ENCODE assay signal across 12 cellular contexts in the genomic region with DNA sequence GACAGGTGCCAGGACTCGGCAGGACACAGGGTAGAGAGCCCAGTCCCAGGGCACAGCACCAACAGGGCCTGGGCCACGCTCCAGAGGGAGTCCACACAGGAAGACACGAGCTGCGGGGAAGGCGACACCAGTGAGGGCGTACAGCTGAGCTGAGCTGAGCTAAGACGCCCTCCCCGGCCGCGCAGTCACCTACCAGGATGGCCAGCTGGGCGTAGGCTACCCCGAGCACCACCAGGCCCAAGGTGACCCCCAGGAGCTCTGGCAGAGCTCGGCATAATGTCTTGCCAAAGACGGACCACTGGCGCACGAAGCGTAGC. TPM values are rescaled to one million over a fixed set of nuclear protein-coding genes. Genes with fewer than 3 reads are reported as not detected.
A peak's percentile ranks its signal among the peaks of the same experiment; 100 is the strongest.
DNase-seq lines count a peak whose midpoint lies in the region; ATAC-seq, FAIRE-seq and TF ChIP-seq lines count a peak whose summit lies in the region.
"Had no signal": no experiment of that assay in that cellular context is flagged by ENCODE, and none has a peak within 500 bp of the region (broad histone marks: within the 10 kb centered on the region; RNA-seq: fewer than 3 reads in every experiment).

No MANE protein-coding gene starts in this region.

- TF ChIP-seq POLR2A in heart left ventricle (IDR thresholded peaks at IDR 0.05) (no peak), testis (IDR thresholded peaks at IDR 0.05) (no peak), GM12891 (IDR thresholded peaks at IDR 0.05; ENCODE audit: low read depth, low read length) (no peak)

- 75 to 89% (median 78%) methylated on average over 6 to 17 of the region's 17 CpGs for WGBS in heart left ventricle, 4 donors
- whole genome bisulfite sequencing in testis, 2 donors: 89% methylated on average over 13 of the region's 17 CpGs; no CpG with 5 or more reads in 1 of the 2 donors

- CTCF ChIA-PET in RWPE1 (lab: Yijun Ruan, JAX): interaction anchor here (0.7 to 1.5 kb wide), 2 partner anchors 19 to 86 kb away, joined by 3 read pairs; no protein-coding TSS in a partner anchor

- H3K36me3 ChIP-seq in heart left ventricle (peaks cover 0 to 96% (median 93%) of the 10 kb centered on the region in 9 donors), testis (ENCODE audit: low read depth, missing control alignments) (no peaks in the 10 kb centered on the region)

- H3K4me1 ChIP-seq in heart left ventricle (peaks cover 0 to 11% (median 0%) of the 10 kb centered on the region in 12 donors), testis (no peaks in the 10 kb centered on the region)
- H3K4me1 ChIP-seq: ascending aorta had no signal

- intact Hi-C loops in heart left ventricle (cut with DNase I) (no loop called here), testis (cut with DNase I; ENCODE audit: low total_unique reads) (no loop called here)

- ATAC-seq in heart left ventricle (peak in 3 of 4 donors; percentile 32 to 51 (median 35)), HG03097 (IDR thresholded peaks at IDR 0.05; ENCODE audit: low FRiP score, unreplicated experiment) (no peak)

- POLR2A ChIA-PET in RWPE1 (lab: Yijun Ruan, JAX; ENCODE audit: low non-redundant PET): no interaction called here

- TF ChIP-seq CTCF in RWPE1 (conservative IDR thresholded peaks at IDR 0.05; ENCODE audit: low read depth) (no peak), heart left ventricle (IDR thresholded peaks at IDR 0.05) (no peak), testis (IDR thresholded peaks at IDR 0.05) (no peak)

- no peaks in the 10 kb centered on the region for H3K27me3 ChIP-seq in heart left ventricle
- no peaks in the 10 kb centered on the region for H3K27me3 ChIP-seq in testis
- H3K27me3 ChIP-seq: ascending aorta had no signal

- peak overlapping the region in 4 of 12 donors; percentile 25 to 37 (median 30) for H3K4me3 ChIP-seq in heart left ventricle
- H3K4me3 ChIP-seq in testis: peak overlapping the region; percentile 12 to 18
- H3K4me3 ChIP-seq: ascending aorta had no signal

- FAIRE-seq in GM12891 (lab: Jason Lieb, UNC): no peak

- H3K27ac ChIP-seq in RWPE1 (peak overlapping the region; percentile 73), heart left ventricle (peak overlapping the region in 11 of 12 donors; percentile 41 to 87 (median 74)), testis (peak overlapping the region in 1 of 2 donors; percentile 24)

- H3K9me3 ChIP-seq in heart left ventricle (no peaks in the 10 kb centered on the region), testis (no peaks in the 10 kb centered on the region)
- H3K9me3 ChIP-seq: ascending aorta had no signal

- DNase-seq in RWPE1 (ENCODE audit: low spot score): no peak
- DNase-seq in heart left ventricle: peak in 2 of 5 donors; percentile 55 to 68
- DNase-seq in medulla oblongata (ENCODE audit: extremely low spot score): peak; percentile 35
- no peak for DNase-seq in testis
- no peak for DNase-seq in activated CD4-positive, alpha-beta T cell treated with anti-CD3 and anti-CD28 coated beads, Interleukin-2, amount 50 U/mL, for 4 hours
- no peak for DNase-seq in GM12891 (ENCODE audit: insufficient read length, low spot score)
- no peak for DNase-seq in NCI-H69 (lab: John Stamatoyannopoulos, UW)
- DNase-seq: activated T-cell treated with anti-CD3 and anti-CD28 coated beads, Interleukin-2, amount 50 U/mL, for 48 hours; CD4-positive, alpha-beta T cell; NCI-H2171 had no signal

TF ChIP-seq in GM12891, 5 proteins besides CTCF, POLR2A, EP300 and RAD21:
- TF ChIP-seq POLR2AphosphoS5 (IDR thresholded peaks at IDR 0.05; ENCODE audit: low read depth, low read length) (no peak), PAX5 (IDR thresholded peaks at IDR 0.05; ENCODE audit: insufficient read depth, low read length, severe bottlenecking) (no peak), POU2F2 (IDR thresholded peaks at IDR 0.05; ENCODE audit: low read depth, low read length) (no peak), TAF1 (IDR thresholded peaks at IDR 0.05; ENCODE audit: low read depth, low read length) (no peak), SPI1 (IDR thresholded peaks at IDR 0.05; ENCODE audit: low read depth, low read length) (no peak)

RNA-seq across cellular contexts. Expression of a gene that starts 42.7 kb away (rescaled TPM):
- total RNA-seq in heart left ventricle: 10 to 100 TPM; 48.4 to 94.5 (median 70.4) TPM
- polyA plus RNA-seq in heart left ventricle: 10 to 100 TPM; 33.3 to 44.8 TPM
- 100 to 1,000 TPM; 222 to 271 TPM for total RNA-seq in testis
- polyA plus RNA-seq in testis (ENCODE audit: insufficient read depth, low read depth, low replicate concordance): 136 TPM
- 32.2 TPM for polyA plus RNA-seq in GM12891 (2012; ENCODE audit: low read depth, missing spikeins)

RNA-seq across cellular contexts. Expression of a gene that starts 42.8 kb away (rescaled TPM):
- total RNA-seq in heart left ventricle: 10 to 100 TPM in 7 of 9 donors, 1 to 10 TPM in 2; 9.0 to 25.0 (median 11.7) TPM
- 10 to 100 TPM; 13.1 to 32.3 TPM for polyA plus RNA-seq in heart left ventricle
- total RNA-seq in testis: 10 to 100 TPM; 24.6 to 35.6 TPM
- 18.0 TPM for polyA plus RNA-seq in testis (ENCODE audit: insufficient read depth, low read depth, low replicate concordance)
- polyA plus RNA-seq in GM12891 (2012; ENCODE audit: low read depth, missing spikeins): 15.1 TPM

RNA-seq across cellular contexts. Expression of a gene that starts 45.3 kb away (rescaled TPM):
- total RNA-seq in heart left ventricle (100 to 1,000 TPM in 6 of 9 donors, 10 to 100 TPM in 3; 64.9 to 441 (median 110) TPM), testis (100 to 1,000 TPM; 323 to 337 TPM)
- polyA plus RNA-seq in heart left ventricle (100 to 1,000 TPM in 1 of 2 donors, 10 to 100 TPM in 1; 90.6 to 105 TPM), testis (ENCODE audit: insufficient read depth, low read depth, low replicate concordance) (83.4 TPM)
- 24.2 TPM for polyA plus RNA-seq in GM12891 (2012; ENCODE audit: low read depth, missing spikeins)

RNA-seq across cellular contexts. Expression of a gene that starts 58.0 kb away (rescaled TPM):
- total RNA-seq in heart left ventricle (1 to 10 TPM in 4 of 9 donors, under 1 TPM in 5; 0.36 to 5.0 (median 0.75) TPM), testis (1 to 10 TPM; 3.2 to 3.6 TPM)
- polyA plus RNA-seq in heart left ventricle (1 to 10 TPM in 1 of 2 donors, under 1 TPM in 1; 0.28 to 3.3 TPM), testis (ENCODE audit: insufficient read depth, low read depth, low replicate concordance) (1.5 TPM)
- 0.82 TPM for polyA plus RNA-seq in GM12891 (2012; ENCODE audit: low read depth, missing spikeins)
- total RNA-seq: ascending aorta; CD4-positive, alpha-beta T cell had no signal
